ENCODE assay signal across 8 cellular contexts in genomic region chr16:74607310-74607966, GRCh38. TPM values are rescaled to one million over a fixed set of nuclear protein-coding genes. Genes with fewer than 3 reads are reported as not detected.
A peak's percentile ranks its signal among the peaks of the same experiment; 100 is the strongest.
DNase-seq lines count a peak whose midpoint lies in the region; ATAC-seq and TF ChIP-seq lines count a peak whose summit lies in the region.

No MANE protein-coding gene starts in this region.

- peaks cover 50% of the 10 kb centered on the region for H3K4me1 ChIP-seq in left ventricle myocardium inferior
- H3K4me1 ChIP-seq in tibial artery = peaks cover 0 to 43% (median 26%) of the 10 kb centered on the region in 4 donors

- TF ChIP-seq CTCF in left ventricle myocardium inferior (IDR thresholded peaks at IDR 0.05; ENCODE audit: borderline replicate concordance) (no peak), tibial artery (IDR thresholded peaks at IDR 0.05) (no peak)

- H3K27me3 ChIP-seq in left ventricle myocardium inferior (ENCODE audit: low read depth) = no peaks in the 10 kb centered on the region
- H3K27me3 ChIP-seq in tibial artery = no peaks in the 10 kb centered on the region

- H3K27ac Mint-ChIP-seq in activated T-helper 17 cell treated with anti-CD3 and anti-CD28 coated beads, Interleukin-2, amount 50 U/mL, for 72 hours = peak overlapping the region; percentile 97

- no peak for ATAC-seq in Right ventricle myocardium superior (ENCODE audit: poor library complexity)
- peak; percentile 17 for ATAC-seq in HG03095 (IDR thresholded peaks at IDR 0.05; ENCODE audit: unreplicated experiment)
- peak; percentile 13 for ATAC-seq in activated T-helper 17 cell treated with anti-CD3 and anti-CD28 coated beads, Interleukin-2, amount 50 U/mL, for 72 hours (replicated peaks)
- peak; percentile 63 for ATAC-seq in left colon

- peaks cover 30% of the 10 kb centered on the region for H3K4me1 Mint-ChIP-seq in activated T-helper 17 cell treated with anti-CD3 and anti-CD28 coated beads, Interleukin-2, amount 50 U/mL, for 72 hours

- no peaks in the 10 kb centered on the region for H3K9me3 Mint-ChIP-seq in activated T-helper 17 cell treated with anti-CD3 and anti-CD28 coated beads, Interleukin-2, amount 50 U/mL, for 72 hours

- peaks cover 19% of the 10 kb centered on the region for H3K36me3 Mint-ChIP-seq in activated T-helper 17 cell treated with anti-CD3 and anti-CD28 coated beads, Interleukin-2, amount 50 U/mL, for 72 hours (ENCODE audit: low read depth)

- DNase-seq in left ventricle myocardium inferior (no peak), Right ventricle myocardium superior (no peak), left colon (no peak), tibial artery (no peak), NCI-H226 (no peak), NCI-H1436 treated with DMSO at 0.1 percent for 48 hours (lab: John Stamatoyannopoulos, UW) (no peak)

- no peaks in the 10 kb centered on the region for H3K27me3 Mint-ChIP-seq in activated T-helper 17 cell treated with anti-CD3 and anti-CD28 coated beads, Interleukin-2, amount 50 U/mL, for 72 hours

- intact Hi-C loops in left ventricle myocardium inferior (cut with micrococcal nuclease) = no loop called here
- intact Hi-C loops in Right ventricle myocardium superior (cut with DNase I) = loop anchor here (10.0 kb wide), 1 partner anchor 113 kb away; no protein-coding TSS in a partner anchor
- intact Hi-C loops in left colon (cut with DNase I, micrococcal nuclease) = no loop called here
- intact Hi-C loops in tibial artery (cut with DNase I; ENCODE audit: low total_unique reads) = no loop called here

- H3K4me3 ChIP-seq in left ventricle myocardium inferior = peak overlapping the region; percentile 96
- H3K4me3 ChIP-seq in tibial artery = peak overlapping the region; percentile 89 to 92

- H3K9me3 ChIP-seq in left ventricle myocardium inferior (replicated peaks) = no peaks in the 10 kb centered on the region
- no peaks in the 10 kb centered on the region for H3K9me3 ChIP-seq in tibial artery

- H3K36me3 ChIP-seq in left ventricle myocardium inferior (no peaks in the 10 kb centered on the region), tibial artery (no peaks in the 10 kb centered on the region)

- peak overlapping the region; percentile 97 for H3K4me3 Mint-ChIP-seq in activated T-helper 17 cell treated with anti-CD3 and anti-CD28 coated beads, Interleukin-2, amount 50 U/mL, for 72 hours

- peak overlapping the region; percentile 98 for H3K27ac ChIP-seq in left ventricle myocardium inferior (replicated peaks)
- H3K27ac ChIP-seq in tibial artery = peak overlapping the region; percentile 95 to 98

RNA-seq across cellular contexts. Expression of gene GLG1, which starts 0.5 kb away (rescaled TPM):
- total RNA-seq in left ventricle myocardium inferior (72.7 TPM), Right ventricle myocardium superior (62.4 TPM), left colon (10 to 100 TPM; 97.1 to 99.5 TPM)
- 10 to 100 TPM; 62.6 to 74.1 TPM for total RNA-seq in activated T-helper 17 cell treated with anti-CD3 and anti-CD28 coated beads, Interleukin-2, amount 50 U/mL, for 72 hours

RNA-seq across cellular contexts. Expression of gene RFWD3, which starts 59.2 kb away (rescaled TPM):
- 5.9 TPM for total RNA-seq in left ventricle myocardium inferior
- 4.4 TPM for total RNA-seq in Right ventricle myocardium superior
- total RNA-seq in activated T-helper 17 cell treated with anti-CD3 and anti-CD28 coated beads, Interleukin-2, amount 50 U/mL, for 72 hours = 100 to 1,000 TPM in 1 of 2 donors, 10 to 100 TPM in 1; 71.5 to 109 TPM
- 10 to 100 TPM; 19.5 to 24.6 TPM for total RNA-seq in left colon
